In genomic region chr11:8649361-8649760, GRCh38 we compare ENCODE assay signal across 15 cellular contexts. TPM values are rescaled to one million over a fixed set of nuclear protein-coding genes. Genes with fewer than 3 reads are reported as not detected.
DNase-seq lines count a peak whose midpoint lies in the region; ATAC-seq, FAIRE-seq and TF ChIP-seq lines count a peak whose summit lies in the region.
"Had no signal": no experiment of that assay in that cellular context is flagged by ENCODE, and none has a peak within 500 bp of the region (broad histone marks: within the 10 kb centered on the region; RNA-seq: fewer than 3 reads in every experiment).

No MANE protein-coding gene starts in this region.

- CTCF ChIA-PET in activated CD4-positive, alpha-beta T cell treated with anti-CD3 and anti-CD28 coated beads for 36 hours (lab: Charles Lee): no interaction called here

- no peak for ATAC-seq in activated CD4-positive, alpha-beta T cell treated with anti-CD3 and anti-CD28 coated beads for 36 hours
- no peak for ATAC-seq in stimulated activated naive CD8-positive, alpha-beta T cell treated with anti-CD3 and anti-CD28 coated beads, Interleukin-15, Interleukin-2, amounts not matched to agents 100 U/mL and 50 U/mL, for 24 hours

- H3K27ac Mint-ChIP-seq in activated CD4-positive, alpha-beta T cell treated with anti-CD3 and anti-CD28 coated beads for 36 hours: no peak overlapping the region

- peak; percentile 28 for FAIRE-seq in bronchial epithelial cell (lab: Jason Lieb, UNC)
- FAIRE-seq: TTC549 had no signal

- TF ChIP-seq CTCF in bronchial epithelial cell (IDR thresholded peaks at IDR 0.05; ENCODE audit: insufficient read depth, low read length, severe bottlenecking): no peak

- no peaks in the 10 kb centered on the region for H3K9me3 Mint-ChIP-seq in activated CD4-positive, alpha-beta T cell treated with anti-CD3 and anti-CD28 coated beads for 36 hours (ENCODE audit: low read depth)

- peaks cover 18% of the 10 kb centered on the region for H3K36me3 Mint-ChIP-seq in activated CD4-positive, alpha-beta T cell treated with anti-CD3 and anti-CD28 coated beads for 36 hours (ENCODE audit: low read depth)

- no peaks in the 10 kb centered on the region for H3K27me3 Mint-ChIP-seq in activated CD4-positive, alpha-beta T cell treated with anti-CD3 and anti-CD28 coated beads for 36 hours

- POLR2A ChIA-PET in activated CD4-positive, alpha-beta T cell treated with anti-CD3 and anti-CD28 coated beads for 36 hours (lab: Charles Lee): no interaction called here

- DNase-seq in COLO829 (ENCODE audit: low spot score) (peak; percentile 24), NCI-H69 (lab: John Stamatoyannopoulos, UW) (peak; percentile 22), bronchial epithelial cell (ENCODE audit: low read depth) (peak; percentile 73), kidney tubule cell (ENCODE audit: low spot score) (peak; percentile 43), NCI-H128 (lab: John Stamatoyannopoulos, UW; ENCODE audit: unreplicated experiment) (no peak), NCI-H1105 treated with DMSO at 0.1 percent for 48 hours (lab: John Stamatoyannopoulos, UW) (no peak)
- DNase-seq in activated CD4-positive, alpha-beta T cell treated with anti-CD3 and anti-CD28 coated beads for 36 hours: no peak
- no peak for DNase-seq in stimulated activated naive CD8-positive, alpha-beta T cell treated with anti-CD3 and anti-CD28 coated beads, Interleukin-15, Interleukin-2, amounts not matched to agents 100 U/mL and 50 U/mL, for 24 hours
- DNase-seq: activated CD8-positive, alpha-beta memory T cell treated with anti-CD3 and anti-CD28 coated beads for 24 hours; anterior cingulate cortex; effector CD4-positive, alpha-beta T cell; Karpas-422; SJCRH30 had no signal

- H3K4me3 ChIP-seq in bronchial epithelial cell (ENCODE audit: low read depth, low read length): no peak overlapping the region
- H3K4me3 ChIP-seq: HAP-1, SJCRH30 had no signal

- peaks cover 6% of the 10 kb centered on the region for H3K36me3 ChIP-seq in bronchial epithelial cell (ENCODE audit: control insufficient read depth, insufficient read depth, low read length)
- H3K36me3 ChIP-seq: SJCRH30 had no signal

- no peak overlapping the region for H3K4me3 Mint-ChIP-seq in activated CD4-positive, alpha-beta T cell treated with anti-CD3 and anti-CD28 coated beads for 36 hours

- intact Hi-C loops in activated CD4-positive, alpha-beta T cell treated with anti-CD3 and anti-CD28 coated beads for 36 hours (cut with DNase I, micrococcal nuclease): no loop called here

- H3K4me1 Mint-ChIP-seq in activated CD4-positive, alpha-beta T cell treated with anti-CD3 and anti-CD28 coated beads for 36 hours: no peaks in the 10 kb centered on the region

- H3K27me3 ChIP-seq in bronchial epithelial cell (ENCODE audit: control insufficient read depth, insufficient read depth, low read length): no peaks in the 10 kb centered on the region
- H3K27me3 ChIP-seq: SJCRH30 had no signal

RNA-seq across cellular contexts. Expression of gene TRIM66, which starts 33.1 kb away (rescaled TPM):
- total RNA-seq in bronchial epithelial cell: 4.2 and 5.4 TPM in 2 replicates
- 10 to 100 TPM; 18.3 to 19.5 TPM for total RNA-seq in activated CD4-positive, alpha-beta T cell treated with anti-CD3 and anti-CD28 coated beads for 36 hours

RNA-seq across cellular contexts. Expression of gene RPL27A, which starts 33.2 kb away (rescaled TPM):
- total RNA-seq in bronchial epithelial cell: 1,214 and 1,407 TPM in 2 replicates
- total RNA-seq in activated CD4-positive, alpha-beta T cell treated with anti-CD3 and anti-CD28 coated beads for 36 hours: 1,000 to 10,000 TPM in 1 of 2 experiments, 100 to 1,000 TPM in 1; 688 to 1,021 TPM

RNA-seq across cellular contexts. Expression of gene STK33, which starts 55.3 kb away (rescaled TPM):
- total RNA-seq in bronchial epithelial cell: 0.53 and 0.77 TPM in 2 replicates
- total RNA-seq in activated CD4-positive, alpha-beta T cell treated with anti-CD3 and anti-CD28 coated beads for 36 hours: 1 to 10 TPM in 1 of 2 experiments, under 1 TPM in 1; 0.55 to 1.4 TPM

Comparison
In these comparisons a context has a peak if more than half of its experiments do, and no peak if none do; other contexts are left out.
1. DNase-seq: peak in COLO829 (single experiment), NCI-H69 (single experiment), bronchial epithelial cell (single experiment) and kidney tubule cell (single experiment); none in NCI-H128 (single experiment), NCI-H1105 treated with DMSO at 0.1 percent for 48 hours (single experiment), activated CD4-positive, alpha-beta T cell treated with anti-CD3 and anti-CD28 coated beads for 36 hours (single experiment) and stimulated activated naive CD8-positive, alpha-beta T cell treated with anti-CD3 and anti-CD28 coated beads, Interleukin-15, Interleukin-2, amounts not matched to agents 100 U/mL and 50 U/mL, for 24 hours (single experiment).